8 cellular contexts compared by ENCODE assay signal in the genomic region with DNA sequence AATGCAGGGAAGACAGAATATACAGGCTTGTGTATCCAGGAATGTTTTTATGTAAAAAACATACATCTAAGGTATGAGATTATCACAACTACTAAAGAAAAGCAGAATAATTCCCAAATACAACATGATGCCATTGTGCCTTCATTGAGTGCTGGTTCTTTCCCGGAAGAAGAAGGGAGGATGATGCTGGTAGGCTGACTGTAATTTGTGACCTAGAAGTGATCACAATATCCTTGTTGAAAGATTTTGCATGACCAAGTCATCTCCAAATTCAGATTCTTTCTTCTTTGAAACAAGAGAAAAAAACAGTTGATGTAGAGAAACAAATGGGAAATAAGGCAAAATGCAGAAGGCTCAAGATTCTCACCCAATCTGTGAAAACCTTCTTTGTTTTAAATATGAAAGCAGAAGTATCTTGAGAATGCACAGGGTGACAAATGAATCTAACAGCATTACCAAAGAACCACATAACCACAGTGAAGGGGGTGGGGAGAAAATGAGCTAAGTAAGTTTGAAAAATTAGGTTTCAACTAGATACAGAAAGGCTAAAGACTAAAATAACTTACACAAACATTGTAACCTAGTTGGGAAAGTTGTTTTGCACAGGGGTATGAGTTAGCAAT. TPM values are rescaled to one million over a fixed set of nuclear protein-coding genes. Genes with fewer than 3 reads are reported as not detected.
DNase-seq lines count a peak whose midpoint lies in the region; ATAC-seq lines count a peak whose summit lies in the region.

No MANE protein-coding gene starts in this region.

- DNase-seq in LHCN-M2 (ENCODE audit: low read depth) (peak; percentile 44), glomerular visceral epithelial cell (ENCODE audit: extremely low spot score) (peak; percentile 26), midbrain (lab: John Stamatoyannopoulos, UW) (no peak), inferior parietal cortex (ENCODE audit: extremely low spot score) (no peak)
- DNase-seq in stimulated activated naive CD4-positive, alpha-beta T cell treated with Interleukin-2 at 50 U/mL for 16 hours (lab: John Stamatoyannopoulos, UW) = no peak
- DNase-seq in activated CD4-positive, CD25-positive, alpha-beta regulatory T cell (lab: John Stamatoyannopoulos, UW) = no peak

- ATAC-seq in GM18520 (IDR thresholded peaks at IDR 0.05; ENCODE audit: unreplicated experiment) = peak; percentile 82
- ATAC-seq in HG02571 (IDR thresholded peaks at IDR 0.05; ENCODE audit: unreplicated experiment) = peak; percentile 92

RNA-seq across cellular contexts. Expression of gene MRE11, which starts 20.4 kb away (rescaled TPM):
- total RNA-seq in LHCN-M2 (2014; rRNA removed) = 12.9 and 19.0 TPM in 2 replicates
- polyA plus RNA-seq in LHCN-M2 (2012) = 4.5 TPM

RNA-seq across cellular contexts. Expression of gene ANKRD49, which starts 20.5 kb away (rescaled TPM):
- total RNA-seq in LHCN-M2 (2014; rRNA removed) = 11.5 and 12.2 TPM in 2 replicates
- 3.6 TPM for polyA plus RNA-seq in LHCN-M2 (2012)

RNA-seq across cellular contexts. Expression of gene C11orf97, which starts 39.0 kb away (rescaled TPM):
- not detected in 2 replicates for total RNA-seq in LHCN-M2 (2014; rRNA removed)
- polyA plus RNA-seq in LHCN-M2 (2012) = not detected

Comparison
In these comparisons a context has a peak if more than half of its experiments do, and no peak if none do; other contexts are left out.
1. DNase-seq: peak in LHCN-M2 (single experiment) and glomerular visceral epithelial cell (single experiment); none in midbrain (single experiment), inferior parietal cortex (single experiment), stimulated activated naive CD4-positive, alpha-beta T cell treated with Interleukin-2 at 50 U/mL for 16 hours (single experiment) and activated CD4-positive, CD25-positive, alpha-beta regulatory T cell (0 of 4).